In the genomic region with DNA sequence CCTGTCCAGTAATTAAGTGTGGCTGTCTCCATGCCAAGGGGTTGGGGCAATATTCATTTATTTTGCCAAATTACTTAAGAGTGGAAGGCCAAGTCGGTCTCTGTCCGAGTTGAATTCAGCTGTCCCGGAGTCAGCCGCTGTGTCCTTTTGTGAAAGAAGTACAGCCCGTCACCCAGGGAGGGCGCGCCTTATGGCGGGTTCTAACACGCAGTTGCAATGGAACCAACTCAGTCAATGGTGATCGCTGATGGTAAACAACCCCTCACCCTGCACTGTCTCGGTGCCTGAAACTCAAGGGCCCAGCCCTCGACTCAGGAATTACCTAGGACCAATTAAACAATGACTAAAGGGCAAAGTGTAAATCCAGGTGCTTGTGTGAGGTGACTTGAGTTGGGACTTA, we compare ENCODE assay signal across 25 cellular contexts.
"Had no signal": no experiment of that assay in that cellular context is flagged by ENCODE, and none has a peak within 500 bp of the region (broad histone marks: within the 10 kb centered on the region; RNA-seq: fewer than 3 reads in every experiment).

No MANE protein-coding gene starts in this region.

- H3K27me3 ChIP-seq: dorsolateral prefrontal cortex, gastrocnemius medialis, pancreas, spleen, tibial nerve had no signal

- H3K9me3 ChIP-seq: gastrocnemius medialis, pancreas, prostate gland, spleen, tibial nerve had no signal

- H3K4me3 Mint-ChIP-seq: activated CD4-positive, alpha-beta memory T cell treated with anti-CD3 and anti-CD28 coated beads for 36 hours; activated T-cell treated with anti-CD3 and anti-CD28 coated beads, Interleukin-2, amount 50 U/mL, for 4 hours; activated T-helper 17 cell treated with anti-CD3 and anti-CD28 coated beads, Interleukin-2, amount 50 U/mL, for 72 hours; central memory CD8-positive, alpha-beta T cell; mesothelial cell of epicardium; T-helper 1 cell treated with Interleukin-12 subunit alpha and Interleukin-12 subunit beta and Interleukin-4 antibody, amounts not matched to agents 30 μg/mL and 1 μg/mL, for 36 hours had no signal

- H3K36me3 ChIP-seq: gastrocnemius medialis, pancreas, prostate gland had no signal

- H3K4me3 ChIP-seq: dorsolateral prefrontal cortex, gastrocnemius medialis, pancreas, prostate gland, spleen, tibial nerve had no signal

- H3K9me3 Mint-ChIP-seq: activated CD4-positive, alpha-beta memory T cell treated with anti-CD3 and anti-CD28 coated beads for 36 hours; activated T-cell treated with anti-CD3 and anti-CD28 coated beads, Interleukin-2, amount 50 U/mL, for 4 hours; activated T-helper 17 cell treated with anti-CD3 and anti-CD28 coated beads, Interleukin-2, amount 50 U/mL, for 72 hours; central memory CD8-positive, alpha-beta T cell; T-helper 1 cell treated with Interleukin-12 subunit alpha and Interleukin-12 subunit beta and Interleukin-4 antibody, amounts not matched to agents 30 μg/mL and 1 μg/mL, for 36 hours had no signal

- DNase-seq: activated CD8-positive, alpha-beta memory T cell treated with anti-CD3 and anti-CD28 coated beads, Interleukin-2, amount 50 U/mL, for 48 hours; activated gamma-delta T cell treated with Interleukin-2 at 50 U/mL for 16 hours; activated naive CD4-positive, alpha-beta T cell treated with anti-CD3 and anti-CD28 coated beads, Interleukin-2, amount 50 U/mL, for 16 hours; activated T-cell treated with anti-CD3 and anti-CD28 coated beads, Interleukin-2, amount 50 U/mL, for 4 hours; dorsolateral prefrontal cortex; effector memory CD4-positive, alpha-beta T cell; glutamatergic neuron; mammary epithelial cell; naive thymus-derived CD4-positive, alpha-beta T cell; nucleus accumbens; pancreas; retina; spleen; stimulated activated naive CD4-positive, alpha-beta T cell treated with Interleukin-2 at 50 U/mL for 16 hours; SW 1271; T-helper 9 cell had no signal

- H3K27ac ChIP-seq: gastrocnemius medialis, pancreas, prostate gland, spleen, VCaP had no signal

- H3K36me3 Mint-ChIP-seq: mesothelial cell of epicardium had no signal

- H3K27ac Mint-ChIP-seq: activated CD4-positive, alpha-beta memory T cell treated with anti-CD3 and anti-CD28 coated beads for 36 hours; activated T-helper 17 cell treated with anti-CD3 and anti-CD28 coated beads, Interleukin-2, amount 50 U/mL, for 72 hours; mesothelial cell of epicardium; T-helper 1 cell treated with Interleukin-12 subunit alpha and Interleukin-12 subunit beta and Interleukin-4 antibody, amounts not matched to agents 30 μg/mL and 1 μg/mL, for 36 hours had no signal

- ATAC-seq: naive thymus-derived CD4-positive, alpha-beta T cell had no signal

- H3K27me3 Mint-ChIP-seq: activated CD4-positive, alpha-beta memory T cell treated with anti-CD3 and anti-CD28 coated beads for 36 hours; activated T-helper 17 cell treated with anti-CD3 and anti-CD28 coated beads, Interleukin-2, amount 50 U/mL, for 72 hours; central memory CD8-positive, alpha-beta T cell; naive thymus-derived CD4-positive, alpha-beta T cell had no signal
